10 cellular contexts compared by ENCODE assay signal in the genomic region with DNA sequence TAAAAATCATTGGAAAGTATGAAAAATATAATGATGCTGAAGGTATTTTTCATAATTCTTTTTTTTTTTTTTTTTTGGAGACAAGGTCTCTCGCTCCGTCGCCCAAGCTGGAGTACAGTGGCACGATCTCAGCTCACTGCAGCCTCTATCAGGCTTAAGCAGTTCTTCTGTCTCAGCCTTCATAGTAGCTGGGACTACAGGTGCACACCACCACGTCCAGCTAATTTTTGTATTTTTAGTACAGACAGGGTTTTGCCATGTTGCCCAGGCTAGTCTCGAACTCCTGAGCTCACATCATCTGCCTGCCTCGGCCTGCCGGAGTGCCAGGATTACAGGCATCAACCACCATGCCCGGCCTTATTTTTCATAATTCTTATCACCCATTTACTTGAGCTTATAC. TPM values are rescaled to one million over a fixed set of nuclear protein-coding genes. Genes with fewer than 3 reads are reported as not detected.
DNase-seq lines count a peak whose midpoint lies in the region; ATAC-seq and TF ChIP-seq lines count a peak whose summit lies in the region.
"Had no signal": no experiment of that assay in that cellular context is flagged by ENCODE, and none has a peak within 500 bp of the region (broad histone marks: within the 10 kb centered on the region; RNA-seq: fewer than 3 reads in every experiment).

No MANE protein-coding gene starts in this region.

- no peak overlapping the region for H3K4me3 ChIP-seq in mesodermal cell (ENCODE audit: extremely low read depth, insufficient read depth, low read length, poor library complexity, severe bottlenecking)
- peak overlapping the region in 1 of 2 donors; percentile 1 for H3K4me3 ChIP-seq in tibial artery

- TF ChIP-seq CTCF in tibial artery (IDR thresholded peaks at IDR 0.05) = no peak

- peaks cover 84% of the 10 kb centered on the region for H3K36me3 Mint-ChIP-seq in activated naive CD4-positive, alpha-beta T cell treated with anti-CD3 and anti-CD28 coated beads for 36 hours (ENCODE audit: low read depth)
- peaks cover 55 to 72% of the 10 kb centered on the region in 2 donors for H3K36me3 Mint-ChIP-seq in activated naive CD4-positive, alpha-beta T cell treated with anti-CD3 and anti-CD28 coated beads, Interleukin-2, amount 50 U/mL, for 72 hours

- H3K9me3 ChIP-seq in mesodermal cell (ENCODE audit: control insufficient read depth, low read length) (no peaks in the 10 kb centered on the region), tibial artery (no peaks in the 10 kb centered on the region)
- H3K9me3 ChIP-seq: SK-N-SH had no signal

- H3K27me3 ChIP-seq in tibial artery = no peaks in the 10 kb centered on the region

- CTCF ChIA-PET in activated naive CD4-positive, alpha-beta T cell treated with anti-CD3 and anti-CD28 coated beads for 36 hours (lab: Charles Lee) = interaction anchor here (1.2 to 4.2 kb wide), 6 partner anchors 13 to 71 kb away, joined by 3 to 33 read pairs (median 12); partner anchors contain the start of genes COL9A2 and SMAP2

- ATAC-seq in activated naive CD4-positive, alpha-beta T cell treated with anti-CD3 and anti-CD28 coated beads, Interleukin-2, amount 50 U/mL, for 72 hours = no peak
- ATAC-seq in GM19452 (IDR thresholded peaks at IDR 0.05; ENCODE audit: unreplicated experiment) = no peak

- no peaks in the 10 kb centered on the region for H3K9me3 Mint-ChIP-seq in activated naive CD4-positive, alpha-beta T cell treated with anti-CD3 and anti-CD28 coated beads for 36 hours
- no peaks in the 10 kb centered on the region for H3K9me3 Mint-ChIP-seq in activated naive CD4-positive, alpha-beta T cell treated with anti-CD3 and anti-CD28 coated beads, Interleukin-2, amount 50 U/mL, for 72 hours

- intact Hi-C loops in activated naive CD4-positive, alpha-beta T cell treated with anti-CD3 and anti-CD28 coated beads for 36 hours (cut with micrococcal nuclease) = loop anchor here (1.0 to 10.0 kb wide), 2 partner anchors 128 to 1358 kb away; partner anchors contain the start of gene ZMPSTE24
- intact Hi-C loops in tibial artery (cut with DNase I; ENCODE audit: low total_unique reads) = no loop called here

- in situ Hi-C loops in KBM-7 (cut with MboI; ENCODE audit: low pct_unique_long_range_greater_than_20kb, low sequenced_read_pairs) = no loop called here

- peak overlapping the region; percentile 99 for H3K27ac Mint-ChIP-seq in activated naive CD4-positive, alpha-beta T cell treated with anti-CD3 and anti-CD28 coated beads for 36 hours
- peak overlapping the region; percentile 99 to 100 for H3K27ac Mint-ChIP-seq in activated naive CD4-positive, alpha-beta T cell treated with anti-CD3 and anti-CD28 coated beads, Interleukin-2, amount 50 U/mL, for 72 hours

- H3K27me3 Mint-ChIP-seq in activated naive CD4-positive, alpha-beta T cell treated with anti-CD3 and anti-CD28 coated beads for 36 hours (ENCODE audit: low read depth) = no peaks in the 10 kb centered on the region

- peaks cover 88% of the 10 kb centered on the region for H3K4me1 Mint-ChIP-seq in activated naive CD4-positive, alpha-beta T cell treated with anti-CD3 and anti-CD28 coated beads for 36 hours (ENCODE audit: low read depth)

- H3K4me3 Mint-ChIP-seq in activated naive CD4-positive, alpha-beta T cell treated with anti-CD3 and anti-CD28 coated beads for 36 hours = peak overlapping the region; percentile 80

- H3K36me3 ChIP-seq in mesodermal cell (ENCODE audit: control insufficient read depth, insufficient read depth, low read length) = no peaks in the 10 kb centered on the region
- peaks cover 0 to 4% (median 0%) of the 10 kb centered on the region in 3 donors for H3K36me3 ChIP-seq in tibial artery

- no peak for DNase-seq in activated naive CD4-positive, alpha-beta T cell treated with anti-CD3 and anti-CD28 coated beads for 36 hours
- no peak for DNase-seq in activated naive CD4-positive, alpha-beta T cell treated with anti-CD3 and anti-CD28 coated beads, Interleukin-2, amount 50 U/mL, for 16 hours
- DNase-seq in activated naive CD4-positive, alpha-beta T cell treated with anti-CD3 and anti-CD28 coated beads, Interleukin-2, amount 50 U/mL, for 72 hours (ENCODE audit: low spot score in 2 of 2) = no peak
- no peak for DNase-seq in tibial artery
- DNase-seq in KBM-7 = no peak
- DNase-seq in stimulated activated CD4-positive, alpha-beta T cell treated with anti-CD3 and anti-CD28 coated beads, Interleukin-15, amount 100 ng/mL, for 24 hours = no peak
- DNase-seq: effector CD4-positive, alpha-beta T cell; SK-N-SH had no signal

- H3K4me1 ChIP-seq in mesodermal cell (ENCODE audit: control insufficient read depth, insufficient read depth, low read length, poor library complexity, severe bottlenecking) = peaks cover 5% of the 10 kb centered on the region
- peaks cover 0 to 92% (median 55%) of the 10 kb centered on the region in 4 donors for H3K4me1 ChIP-seq in tibial artery

- 82 to 83% methylated on average over 6 of the region's 9 CpGs for WGBS in mesodermal cell (ENCODE audit: insufficient coverage in 2 of 2), 2 experiments

- peak overlapping the region; percentile 65 for H3K27ac ChIP-seq in mesodermal cell (ENCODE audit: low read depth, low read length, severe bottlenecking)
- H3K27ac ChIP-seq in tibial artery = peak overlapping the region; percentile 69

RNA-seq across cellular contexts. Expression of gene SMAP2, which starts 13.3 kb away (rescaled TPM):
- 100 to 1,000 TPM; 390 to 391 TPM for total RNA-seq in activated naive CD4-positive, alpha-beta T cell treated with anti-CD3 and anti-CD28 coated beads for 36 hours
- 100 to 1,000 TPM; 229 to 299 TPM for total RNA-seq in activated naive CD4-positive, alpha-beta T cell treated with anti-CD3 and anti-CD28 coated beads, Interleukin-2, amount 50 U/mL, for 72 hours
- polyA plus RNA-seq in mesodermal cell (2013, experiment 1 of 2) = 13.4 TPM
- polyA plus RNA-seq in mesodermal cell (2013, experiment 2 of 2) = 12.2 TPM
